1 cellular context compared by ENCODE assay signal in the genomic region with DNA sequence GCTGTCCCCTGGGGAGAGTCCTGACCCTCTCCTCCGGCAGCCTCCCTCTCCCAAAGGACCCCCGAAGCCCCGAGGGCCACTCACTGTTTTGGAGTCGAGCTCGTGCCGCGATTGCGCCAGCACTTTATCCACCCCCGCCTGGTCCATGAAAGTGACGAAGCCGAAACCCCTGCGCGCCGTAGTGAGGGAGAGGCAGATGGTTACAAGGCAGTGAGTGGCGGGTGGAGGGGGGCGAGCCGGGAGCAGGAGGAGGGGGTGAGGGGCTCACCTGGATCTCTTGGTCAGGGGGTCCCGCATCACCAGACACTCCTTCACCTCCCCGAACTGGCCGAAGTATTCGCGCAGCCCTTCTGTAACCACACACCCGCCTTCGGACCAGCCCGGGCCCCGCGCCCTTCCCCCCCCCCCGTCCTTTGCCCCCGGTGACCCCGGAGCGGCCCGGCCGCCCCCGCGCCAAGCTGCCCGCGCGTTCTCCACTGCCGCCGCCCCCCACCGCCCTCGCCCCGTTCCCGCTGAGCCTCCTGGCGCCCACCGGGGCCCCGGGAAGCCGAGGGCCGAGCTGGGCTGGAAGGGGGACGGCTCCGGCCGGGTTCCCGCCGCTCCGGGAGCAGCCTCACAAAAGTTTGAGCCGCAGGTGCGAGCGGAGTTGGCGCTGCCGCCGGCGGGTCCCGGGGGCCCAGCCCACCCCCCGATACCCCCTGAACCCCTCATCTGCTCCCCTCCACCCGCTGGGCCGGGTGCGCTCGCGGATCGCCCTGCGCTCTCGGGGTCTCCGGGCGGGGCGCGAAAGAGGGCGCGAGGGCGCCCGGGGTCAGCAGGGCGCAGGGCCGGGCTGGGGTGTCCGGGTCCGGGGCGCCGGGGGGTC.
TF ChIP-seq lines count a peak whose summit lies in the region.

No MANE protein-coding gene starts in this region.

TF ChIP-seq in GM23338, 12 proteins besides CTCF, POLR2A, EP300 and RAD21 (continued from another document):
- TF ChIP-seq, protein P1, sequence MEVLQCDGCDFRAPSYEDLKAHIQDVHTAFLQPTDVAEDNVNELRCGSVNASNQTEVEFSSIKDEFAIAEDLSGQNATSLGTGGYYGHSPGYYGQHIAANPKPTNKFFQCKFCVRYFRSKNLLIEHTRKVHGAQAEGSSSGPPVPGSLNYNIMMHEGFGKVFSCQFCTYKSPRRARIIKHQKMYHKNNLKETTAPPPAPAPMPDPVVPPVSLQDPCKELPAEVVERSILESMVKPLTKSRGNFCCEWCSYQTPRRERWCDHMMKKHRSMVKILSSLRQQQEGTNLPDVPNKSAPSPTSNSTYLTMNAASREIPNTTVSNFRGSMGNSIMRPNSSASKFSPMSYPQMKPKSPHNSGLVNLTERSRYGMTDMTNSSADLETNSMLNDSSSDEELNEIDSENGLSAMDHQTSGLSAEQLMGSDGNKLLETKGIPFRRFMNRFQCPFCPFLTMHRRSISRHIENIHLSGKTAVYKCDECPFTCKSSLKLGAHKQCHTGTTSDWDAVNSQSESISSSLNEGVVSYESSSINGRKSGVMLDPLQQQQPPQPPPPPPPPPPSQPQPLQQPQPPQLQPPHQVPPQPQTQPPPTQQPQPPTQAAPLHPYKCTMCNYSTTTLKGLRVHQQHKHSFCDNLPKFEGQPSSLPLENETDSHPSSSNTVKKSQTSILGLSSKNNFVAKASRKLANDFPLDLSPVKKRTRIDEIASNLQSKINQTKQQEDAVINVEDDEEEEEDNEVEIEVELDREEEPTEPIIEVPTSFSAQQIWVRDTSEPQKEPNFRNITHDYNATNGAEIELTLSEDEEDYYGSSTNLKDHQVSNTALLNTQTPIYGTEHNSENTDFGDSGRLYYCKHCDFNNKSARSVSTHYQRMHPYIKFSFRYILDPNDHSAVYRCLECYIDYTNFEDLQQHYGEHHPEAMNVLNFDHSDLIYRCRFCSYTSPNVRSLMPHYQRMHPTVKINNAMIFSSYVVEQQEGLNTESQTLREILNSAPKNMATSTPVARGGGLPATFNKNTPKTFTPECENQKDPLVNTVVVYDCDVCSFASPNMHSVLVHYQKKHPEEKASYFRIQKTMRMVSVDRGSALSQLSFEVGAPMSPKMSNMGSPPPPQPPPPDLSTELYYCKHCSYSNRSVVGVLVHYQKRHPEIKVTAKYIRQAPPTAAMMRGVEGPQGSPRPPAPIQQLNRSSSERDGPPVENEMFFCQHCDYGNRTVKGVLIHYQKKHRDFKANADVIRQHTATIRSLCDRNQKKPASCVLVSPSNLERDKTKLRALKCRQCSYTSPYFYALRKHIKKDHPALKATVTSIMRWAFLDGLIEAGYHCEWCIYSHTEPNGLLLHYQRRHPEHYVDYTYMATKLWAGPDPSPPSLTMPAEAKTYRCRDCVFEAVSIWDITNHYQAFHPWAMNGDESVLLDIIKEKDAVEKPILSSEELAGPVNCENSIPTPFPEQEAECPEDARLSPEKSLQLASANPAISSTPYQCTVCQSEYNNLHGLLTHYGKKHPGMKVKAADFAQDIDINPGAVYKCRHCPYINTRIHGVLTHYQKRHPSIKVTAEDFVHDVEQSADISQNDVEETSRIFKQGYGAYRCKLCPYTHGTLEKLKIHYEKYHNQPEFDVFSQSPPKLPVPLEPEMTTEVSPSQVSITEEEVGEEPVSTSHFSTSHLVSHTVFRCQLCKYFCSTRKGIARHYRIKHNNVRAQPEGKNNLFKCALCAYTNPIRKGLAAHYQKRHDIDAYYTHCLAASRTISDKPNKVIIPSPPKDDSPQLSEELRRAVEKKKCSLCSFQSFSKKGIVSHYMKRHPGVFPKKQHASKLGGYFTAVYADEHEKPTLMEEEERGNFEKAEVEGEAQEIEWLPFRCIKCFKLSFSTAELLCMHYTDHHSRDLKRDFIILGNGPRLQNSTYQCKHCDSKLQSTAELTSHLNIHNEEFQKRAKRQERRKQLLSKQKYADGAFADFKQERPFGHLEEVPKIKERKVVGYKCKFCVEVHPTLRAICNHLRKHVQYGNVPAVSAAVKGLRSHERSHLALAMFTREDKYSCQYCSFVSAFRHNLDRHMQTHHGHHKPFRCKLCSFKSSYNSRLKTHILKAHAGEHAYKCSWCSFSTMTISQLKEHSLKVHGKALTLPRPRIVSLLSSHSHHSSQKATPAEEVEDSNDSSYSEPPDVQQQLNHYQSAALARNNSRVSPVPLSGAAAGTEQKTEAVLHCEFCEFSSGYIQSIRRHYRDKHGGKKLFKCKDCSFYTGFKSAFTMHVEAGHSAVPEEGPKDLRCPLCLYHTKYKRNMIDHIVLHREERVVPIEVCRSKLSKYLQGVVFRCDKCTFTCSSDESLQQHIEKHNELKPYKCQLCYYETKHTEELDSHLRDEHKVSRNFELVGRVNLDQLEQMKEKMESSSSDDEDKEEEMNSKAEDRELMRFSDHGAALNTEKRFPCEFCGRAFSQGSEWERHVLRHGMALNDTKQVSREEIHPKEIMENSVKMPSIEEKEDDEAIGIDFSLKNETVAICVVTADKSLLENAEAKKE (CRISPR knock-in tag; IDR thresholded peaks at IDR 0.05), result no peak
- TF ChIP-seq CREB1 (CRISPR knock-in tag; IDR thresholded peaks at IDR 0.05; ENCODE audit: low read depth) (no peak), ZNF114 (CRISPR knock-in tag; IDR thresholded peaks at IDR 0.05) (no peak), EZH2 (IDR thresholded peaks at IDR 0.05; ENCODE audit: low read depth, unreplicated experiment) (no peak), STAT1 (IDR thresholded peaks at IDR 0.05; ENCODE audit: unreplicated experiment) (no peak)
- TF ChIP-seq, protein P2, sequence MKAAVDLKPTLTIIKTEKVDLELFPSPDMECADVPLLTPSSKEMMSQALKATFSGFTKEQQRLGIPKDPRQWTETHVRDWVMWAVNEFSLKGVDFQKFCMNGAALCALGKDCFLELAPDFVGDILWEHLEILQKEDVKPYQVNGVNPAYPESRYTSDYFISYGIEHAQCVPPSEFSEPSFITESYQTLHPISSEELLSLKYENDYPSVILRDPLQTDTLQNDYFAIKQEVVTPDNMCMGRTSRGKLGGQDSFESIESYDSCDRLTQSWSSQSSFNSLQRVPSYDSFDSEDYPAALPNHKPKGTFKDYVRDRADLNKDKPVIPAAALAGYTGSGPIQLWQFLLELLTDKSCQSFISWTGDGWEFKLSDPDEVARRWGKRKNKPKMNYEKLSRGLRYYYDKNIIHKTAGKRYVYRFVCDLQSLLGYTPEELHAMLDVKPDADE (IDR thresholded peaks at IDR 0.05), result no peak
